In the genomic region with DNA sequence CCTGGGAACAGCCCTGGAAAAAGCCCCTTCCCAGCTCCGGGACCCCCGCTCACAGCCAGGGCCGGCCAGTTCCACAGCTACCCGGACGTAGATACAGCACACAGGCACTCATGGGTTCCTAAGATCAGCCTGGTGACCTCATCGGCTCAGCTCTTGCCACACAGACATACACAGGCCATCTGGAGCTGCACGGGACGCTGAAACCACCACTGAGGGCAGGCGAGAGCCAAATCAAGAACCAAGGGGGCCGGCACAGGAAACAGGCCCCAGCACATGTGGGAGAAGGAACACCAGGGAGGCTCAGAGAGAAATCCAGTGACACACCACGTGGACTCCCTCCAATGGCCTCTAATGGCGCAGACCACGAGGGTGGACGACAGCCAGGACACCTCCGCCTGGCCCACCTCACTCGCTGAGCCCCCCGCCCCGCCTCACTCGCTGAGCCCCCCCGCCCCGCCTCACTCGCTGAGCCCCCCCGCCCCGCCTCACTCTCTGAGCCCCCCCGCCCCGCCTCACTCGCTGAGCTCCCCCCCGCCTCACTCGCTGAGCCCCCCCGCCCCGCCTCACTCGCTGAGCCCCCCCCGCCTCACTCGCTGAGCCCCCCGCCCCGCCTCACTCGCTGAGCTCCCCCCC, we compare ENCODE assay signal across 8 cellular contexts.
DNase-seq lines count a peak whose midpoint lies in the region; ATAC-seq and TF ChIP-seq lines count a peak whose summit lies in the region.

No MANE protein-coding gene starts in this region.

- DNase-seq in A673 (ENCODE audit: low spot score) (peak; percentile 62), epidermal melanocyte (ENCODE audit: insufficient read length, low spot score) (peak; percentile 51), progenitor cell of endocrine pancreas (ENCODE audit: low spot score, unreplicated experiment) (no peak)
- no peak for DNase-seq in activated CD4-positive, CD25-positive, alpha-beta regulatory T cell treated with anti-CD3 and anti-CD28 coated beads, Interleukin-2, amount 50 U/mL, for 72 hours

- ATAC-seq in GM21360 (IDR thresholded peaks at IDR 0.05; ENCODE audit: unreplicated experiment) = peak; percentile 39
- no peak for ATAC-seq in GM18511 (IDR thresholded peaks at IDR 0.05; ENCODE audit: unreplicated experiment)
- no peak for ATAC-seq in GM21515 (IDR thresholded peaks at IDR 0.05; ENCODE audit: unreplicated experiment)

- no peaks in the 10 kb centered on the region for H3K9me2 ChIP-seq in OCI-LY1 (ENCODE audit: low read depth, low read length)

- H3K27me3 Mint-ChIP-seq in progenitor cell of endocrine pancreas = no peaks in the 10 kb centered on the region

- no peaks in the 10 kb centered on the region for H4K20me1 ChIP-seq in OCI-LY1 (ENCODE audit: insufficient read depth, low read length)

- peaks cover 6% of the 10 kb centered on the region; the same call in 1 of the 2 replicates for H3F3A ChIP-seq in OCI-LY1 (ENCODE audit: insufficient read depth, low read length)

- peak overlapping the region; percentile 34; the same call in 1 of the 2 replicates for H3K4me2 ChIP-seq in OCI-LY1 (ENCODE audit: low read length)

- TF ChIP-seq CTCF in A673 (conservative IDR thresholded peaks at IDR 0.05; ENCODE audit: low read depth, low read length) = no peak
- TF ChIP-seq CTCF in OCI-LY1 (IDR thresholded peaks at IDR 0.05; ENCODE audit: low read length) = peak; percentile 68
- TF ChIP-seq CTCF in progenitor cell of endocrine pancreas (IDR thresholded peaks at IDR 0.05; ENCODE audit: unreplicated experiment) = no peak

- H3K27ac ChIP-seq in A673 (ENCODE audit: low read depth, low read length, poor library complexity, severe bottlenecking) = no peak overlapping the region
- no peak overlapping the region for H3K27ac ChIP-seq in OCI-LY1 (ENCODE audit: low read depth, low read length, poor library complexity, severe bottlenecking)

- peak overlapping the region; percentile 87 for H3K27ac Mint-ChIP-seq in progenitor cell of endocrine pancreas

- H3K4me1 Mint-ChIP-seq in progenitor cell of endocrine pancreas (ENCODE audit: low read depth) = peaks cover 3% of the 10 kb centered on the region

- H3K9ac ChIP-seq in OCI-LY1 (ENCODE audit: low read length) = no peak overlapping the region

- POLR2A ChIA-PET in A673 (lab: Charles Lee; ENCODE audit: low non-redundant PET) = interaction anchor here (0.6 kb wide), 1 partner anchor 456 kb away, joined by 3 read pairs; no protein-coding TSS in a partner anchor

- H3K9me3 ChIP-seq in A673 (ENCODE audit: low read depth, low read length, poor library complexity, severe bottlenecking) (no peaks in the 10 kb centered on the region), OCI-LY1 (ENCODE audit: low read length) (no peaks in the 10 kb centered on the region)

- no peak overlapping the region for H3K4me3 ChIP-seq in A673 (ENCODE audit: low read depth, low read length, poor library complexity, severe bottlenecking)
- H3K4me3 ChIP-seq in OCI-LY1 (ENCODE audit: low read depth, low read length, poor library complexity, severe bottlenecking) = peak overlapping the region; percentile 1

- H3K4me3 Mint-ChIP-seq in progenitor cell of endocrine pancreas (ENCODE audit: low read depth) = no peak overlapping the region

- no peaks in the 10 kb centered on the region for H3K36me3 ChIP-seq in A673 (ENCODE audit: insufficient read depth, low read length, poor library complexity, severe bottlenecking)
- H3K36me3 ChIP-seq in OCI-LY1 (ENCODE audit: insufficient read depth, low read length) = no peaks in the 10 kb centered on the region

- H3K27me3 ChIP-seq in A673 (replicated peaks; ENCODE audit: insufficient read depth, low read depth, low read length, poor library complexity) (no peaks in the 10 kb centered on the region), OCI-LY1 (ENCODE audit: insufficient read depth, low read length) (peaks cover 4% of the 10 kb centered on the region; the same call in 1 of the 2 replicates)

- H3K9me3 Mint-ChIP-seq in progenitor cell of endocrine pancreas (ENCODE audit: low read depth) = peaks cover 3% of the 10 kb centered on the region

- no TSS peak for BruUV-seq in A673 (replicated peaks; lab: Mats Ljungman, UMichigan)

- H3K4me1 ChIP-seq in A673 (ENCODE audit: insufficient read depth, low read length, poor library complexity, severe bottlenecking) (peaks cover 2% of the 10 kb centered on the region), OCI-LY1 (ENCODE audit: insufficient read depth, low read length, severe bottlenecking) (peaks cover 42% of the 10 kb centered on the region)

- H3K36me3 Mint-ChIP-seq in progenitor cell of endocrine pancreas (ENCODE audit: insufficient read depth) = peaks cover 15% of the 10 kb centered on the region

- H2AFZ ChIP-seq in OCI-LY1 (ENCODE audit: low read length) = no peak overlapping the region

- CTCF ChIA-PET in A673 (lab: Charles Lee) = no interaction called here

- no peaks in the 10 kb centered on the region for H3K79me2 ChIP-seq in OCI-LY1 (ENCODE audit: insufficient read depth, low read length)

- intact Hi-C loops in A673 (cut with micrococcal nuclease; ENCODE audit: unreplicated experiment) = no loop called here

Comparison
In these comparisons a context has a peak if more than half of its experiments do, and no peak if none do; other contexts are left out.
1. DNase-seq: peak in A673 (single experiment) and epidermal melanocyte (single experiment); none in progenitor cell of endocrine pancreas (single experiment) and activated CD4-positive, CD25-positive, alpha-beta regulatory T cell treated with anti-CD3 and anti-CD28 coated beads, Interleukin-2, amount 50 U/mL, for 72 hours (single experiment).